In genomic region chr15:80485370-80486164, GRCh38 we compare ENCODE assay signal across 19 cellular contexts.
A peak's percentile ranks its signal among the peaks of the same experiment; 100 is the strongest.
DNase-seq lines count a peak whose midpoint lies in the region; ATAC-seq and TF ChIP-seq lines count a peak whose summit lies in the region.
"Had no signal": no experiment of that assay in that cellular context is flagged by ENCODE, and none has a peak within 500 bp of the region (broad histone marks: within the 10 kb centered on the region; RNA-seq: fewer than 3 reads in every experiment).

No MANE protein-coding gene starts in this region.

- no peaks in the 10 kb centered on the region for H3K9me3 ChIP-seq in effector memory CD4-positive, alpha-beta T cell (ENCODE audit: control insufficient read depth, low read length)
- H3K9me3 ChIP-seq: MG63 had no signal

- ATAC-seq in foreskin keratinocyte = peak; percentile 81
- no peak for ATAC-seq in HG02763 (IDR thresholded peaks at IDR 0.05; ENCODE audit: unreplicated experiment)
- ATAC-seq: natural killer cell had no signal

- H3K4me3 ChIP-seq in effector memory CD4-positive, alpha-beta T cell (ENCODE audit: insufficient read depth, low read depth, low read length, poor library complexity, severe bottlenecking) = no peak overlapping the region
- H3K4me3 ChIP-seq: MG63, smooth muscle cell had no signal

- DNase-seq in COLO668 (lab: John Stamatoyannopoulos, UW; ENCODE audit: unreplicated experiment) (peak; percentile 51), DMS79 (lab: John Stamatoyannopoulos, UW) (peak; percentile 29), NCI-H526 (lab: John Stamatoyannopoulos, UW) (peak; percentile 36 to 53), foreskin keratinocyte (peak; percentile 56 to 81), hepatic stellate cell (ENCODE audit: low spot score) (no peak)
- DNase-seq in effector memory CD4-positive, alpha-beta T cell = no peak
- DNase-seq: activated CD4-positive, alpha-beta T cell treated with anti-CD3 and anti-CD28 coated beads for 48 hours; anterior cingulate cortex; endodermal cell; hippocampal formation; kidney; MG63; natural killer cell; NCI-H2081 treated with DMSO at 0.1 percent for 48 hours; stimulated activated CD4-positive, alpha-beta T cell treated with anti-CD3 and anti-CD28 coated beads, Interleukin-4, amount 100 ng/mL, for 24 hours; substantia nigra; SW 1271 had no signal

- no peaks in the 10 kb centered on the region for H3K36me3 ChIP-seq in effector memory CD4-positive, alpha-beta T cell (ENCODE audit: control insufficient read depth, insufficient read depth, low read length)

- H3K27me3 ChIP-seq in foreskin keratinocyte = no peaks in the 10 kb centered on the region
- no peaks in the 10 kb centered on the region for H3K27me3 ChIP-seq in effector memory CD4-positive, alpha-beta T cell (replicated peaks; ENCODE audit: control insufficient read depth, insufficient read depth, low read length, poor library complexity, severe bottlenecking)
- H3K27me3 ChIP-seq: MG63 had no signal

- TF ChIP-seq CTCF in foreskin keratinocyte (conservative IDR thresholded peaks at IDR 0.05) = no peak

- no peak overlapping the region for H3K27ac ChIP-seq in foreskin keratinocyte
- no peak overlapping the region for H3K27ac ChIP-seq in effector memory CD4-positive, alpha-beta T cell (ENCODE audit: insufficient read depth, low read length, poor library complexity, severe bottlenecking)

- peaks cover 6% of the 10 kb centered on the region for H3K4me1 ChIP-seq in foreskin keratinocyte
- H3K4me1 ChIP-seq in effector memory CD4-positive, alpha-beta T cell (ENCODE audit: control insufficient read depth, insufficient read depth, low read length, poor library complexity, severe bottlenecking) = no peaks in the 10 kb centered on the region

Comparison
In these comparisons a context has a peak if more than half of its experiments do, and no peak if none do; other contexts are left out.
1. DNase-seq: peak in COLO668 (single experiment), DMS79 (single experiment), NCI-H526 (2 of 2) and foreskin keratinocyte (2 of 2); none in effector memory CD4-positive, alpha-beta T cell (0 of 3) and hepatic stellate cell (single experiment).